7 cellular contexts compared by ENCODE assay signal in genomic region chr17:32265192-32265895, GRCh38. TPM values are rescaled to one million over a fixed set of nuclear protein-coding genes. Genes with fewer than 3 reads are reported as not detected.
DNase-seq lines count a peak whose midpoint lies in the region; ATAC-seq lines count a peak whose summit lies in the region.

Gene RHBDL3, plus strand, starts transcription at chr17:32265832. Its CDS starts 358 bp downstream, at chr17:32266190.

- peak within 1 kb of the TSS in 1 of 2 experiments; percentile 92 for H3K23ac ChIP-seq in mesenchymal stem cell (ENCODE audit: low read length in 2 of 2)

- H4K91ac ChIP-seq in mesenchymal stem cell (ENCODE audit: low read length), result no peak within 1 kb of the TSS

- WGBS in mesenchymal stem cell, result 1% methylated on average over 24 of the region's 63 CpGs
- WGBS in urinary bladder, result 2% methylated on average over 63 of the region's 63 CpGs

- H2BK15ac ChIP-seq in mesenchymal stem cell (ENCODE audit: low read depth, poor library complexity, severe bottlenecking), result peak within 1 kb of the TSS; percentile 64

- no peak within 1 kb of the TSS for H3K4ac ChIP-seq in mesenchymal stem cell (ENCODE audit: low read depth in 1 of 2, low read length in 2 of 2)

- DNase-seq in NT2/D1 (ENCODE audit: low read depth, low spot score) (no peak), mesenchymal stem cell (no peak)

- H3K27me3 ChIP-seq in NT2/D1 (ENCODE audit: insufficient read depth, insufficient read length) (peaks cover 18% of the 10 kb centered on the region), mesenchymal stem cell (ENCODE audit: control insufficient read depth in 1 of 2, insufficient read depth in 1 of 2, low read length in 2 of 2) (peaks cover 85 to 86% of the 10 kb centered on the region in 2 experiments)

- H3K14ac ChIP-seq in mesenchymal stem cell (ENCODE audit: low read length in 2 of 2), result no peak within 1 kb of the TSS

- H3K9me3 ChIP-seq in NT2/D1 (ENCODE audit: insufficient read depth, low read length) (no peaks in the 10 kb centered on the region), mesenchymal stem cell (ENCODE audit: control insufficient read depth, low read length) (no peaks in the 10 kb centered on the region)

- H2BK12ac ChIP-seq in mesenchymal stem cell (ENCODE audit: low read length in 2 of 2), result no peak within 1 kb of the TSS

- H2BK120ac ChIP-seq in mesenchymal stem cell (ENCODE audit: low read depth, low read length), result no peak within 1 kb of the TSS

- H3K9ac ChIP-seq in NT2/D1 (ENCODE audit: insufficient read length, low read depth), result peak within 1 kb of the TSS; percentile 85
- H3K9ac ChIP-seq in mesenchymal stem cell (ENCODE audit: low read length), result no peak within 1 kb of the TSS

- H2AK5ac ChIP-seq in mesenchymal stem cell (ENCODE audit: low read length, severe bottlenecking), result no peak within 1 kb of the TSS

- peak within 1 kb of the TSS; percentile 62 for H2AFZ ChIP-seq in mesenchymal stem cell (ENCODE audit: low read depth, low read length)

- H3K4me3 ChIP-seq in GM08714 (ENCODE audit: low read length) (peak within 1 kb of the TSS; percentile 50), NT2/D1 (ENCODE audit: insufficient read length, low read depth) (peak within 1 kb of the TSS; percentile 59), mesenchymal stem cell (ENCODE audit: insufficient read depth in 1 of 2, low read depth in 1 of 2, low read length in 2 of 2) (peak within 1 kb of the TSS; percentile 51 to 58), urinary bladder (ENCODE audit: low read depth, low read length) (peak within 1 kb of the TSS; percentile 71)

- H2BK5ac ChIP-seq in mesenchymal stem cell (ENCODE audit: low read depth, low read length, poor library complexity, severe bottlenecking), result no peak within 1 kb of the TSS

- H3K27ac ChIP-seq in cingulate gyrus (ENCODE audit: low read depth, low read length), result peak within 1 kb of the TSS; percentile 6
- H3K27ac ChIP-seq in mesenchymal stem cell (ENCODE audit: low read length, poor library complexity, severe bottlenecking), result no peak within 1 kb of the TSS
- H3K27ac ChIP-seq in urinary bladder (ENCODE audit: low read depth), result peak within 1 kb of the TSS; percentile 34

- ATAC-seq in HG02970 (IDR thresholded peaks at IDR 0.05; ENCODE audit: low FRiP score, unreplicated experiment) (no peak), GM18519 (IDR thresholded peaks at IDR 0.05; ENCODE audit: low FRiP score, unreplicated experiment) (no peak)

- H3K18ac ChIP-seq in mesenchymal stem cell (ENCODE audit: low read depth in 1 of 2, low read length in 2 of 2), result no peak within 1 kb of the TSS

- H3K4me1 ChIP-seq in NT2/D1 (ENCODE audit: insufficient read depth, insufficient read length) (peaks cover 9% of the 10 kb centered on the region), mesenchymal stem cell (ENCODE audit: control insufficient read depth, insufficient read depth, low read depth, low read length) (peaks cover 18% of the 10 kb centered on the region), urinary bladder (ENCODE audit: insufficient read depth) (peaks cover 2% of the 10 kb centered on the region)

- peak within 1 kb of the TSS; percentile 98 for H3K4me2 ChIP-seq in mesenchymal stem cell (ENCODE audit: low read length, poor library complexity, severe bottlenecking)

- H3K79me1 ChIP-seq in mesenchymal stem cell (replicated peaks; ENCODE audit: low read length, poor library complexity, severe bottlenecking), result no peaks in the 10 kb centered on the region

- H4K8ac ChIP-seq in mesenchymal stem cell (ENCODE audit: low read length), result no peak within 1 kb of the TSS

- H3K36me3 ChIP-seq in NT2/D1 (ENCODE audit: insufficient read depth, insufficient read length, low read length) (no peaks in the 10 kb centered on the region), mesenchymal stem cell (ENCODE audit: control insufficient read depth in 1 of 2, insufficient read depth in 2 of 2, low read depth in 1 of 2, low read length in 2 of 2) (no peaks in the 10 kb centered on the region), urinary bladder (ENCODE audit: insufficient read depth) (no peaks in the 10 kb centered on the region)

RNA-seq across cellular contexts. Expression of gene RHBDL3, which starts in this region (rescaled TPM):
- polyA plus RNA-seq in mesenchymal stem cell (2013, experiment 1 of 2), result 0.01 TPM
- 0.01 TPM for polyA plus RNA-seq in mesenchymal stem cell (2013, experiment 2 of 2)
- total RNA-seq in urinary bladder, result 1.9 TPM
- 1.9 TPM for polyA plus RNA-seq in urinary bladder
